In the genomic region with DNA sequence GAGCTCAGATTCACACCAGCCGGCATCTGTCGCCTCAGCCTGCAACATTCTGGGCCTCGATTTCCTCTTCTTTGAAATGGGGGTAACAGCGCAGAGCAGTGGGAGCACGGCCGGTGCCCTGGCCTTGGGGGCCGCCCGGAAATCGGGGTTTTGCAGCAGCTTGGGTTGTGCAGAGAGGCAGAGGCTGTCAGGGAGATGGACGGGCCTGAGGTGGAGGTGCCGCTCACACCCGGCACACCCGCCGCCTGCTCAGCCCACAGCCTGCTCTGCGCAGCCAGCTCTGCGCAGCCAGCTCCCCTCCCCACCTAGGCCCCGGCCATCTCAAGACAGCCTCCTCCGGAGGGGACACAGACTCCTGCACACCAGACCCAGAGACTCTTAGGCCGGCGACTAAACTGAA, we compare ENCODE assay signal across 36 cellular contexts.
"Had no signal": no experiment of that assay in that cellular context is flagged by ENCODE, and none has a peak within 500 bp of the region (broad histone marks: within the 10 kb centered on the region; RNA-seq: fewer than 3 reads in every experiment).

No MANE protein-coding gene starts in this region.

- H3K36me3 ChIP-seq: breast epithelium, MG63, Peyer's patch had no signal

- FAIRE-seq: astrocyte, TTC549 had no signal

- H3K27ac ChIP-seq: body of pancreas, breast epithelium, Peyer's patch, SJSA1 had no signal

- H3K27me3 ChIP-seq: body of pancreas, breast epithelium, MG63, Peyer's patch, SJSA1 had no signal

- H3K9me3 ChIP-seq: body of pancreas, breast epithelium, MG63, Peyer's patch, SJSA1, SK-N-SH had no signal

- DNase-seq: activated CD4-positive, alpha-beta T cell treated with anti-CD3 and anti-CD28 coated beads for 36 hours; activated CD4-positive, alpha-beta T cell treated with anti-CD3 and anti-CD28 coated beads, Interleukin-2, amount 10 ng/mL, durations not matched to agents 7 days and 5 days; activated CD4-positive, alpha-beta T cell treated with anti-CD3 and anti-CD28 coated beads, Interleukin-2, amount 50 U/mL, for 48 hours; activated CD8-positive, alpha-beta T cell treated with anti-CD3 and anti-CD28 coated beads, Interleukin-2, amount 10 ng/mL, durations not matched to agents 7 days and 5 days; activated naive CD4-positive, alpha-beta T cell; activated naive CD4-positive, alpha-beta T cell treated with anti-CD3 and anti-CD28 coated beads, Interleukin-2, amount 50 U/mL, for 16 hours; activated naive CD8-positive, alpha-beta T cell treated with anti-CD3 and anti-CD28 coated beads for 36 hours; activated T-cell treated with anti-CD3 and anti-CD28 coated beads, Interleukin-2, amount 50 U/mL, for 24 hours; amygdala; body of pancreas; Kasumi-1; KG1; MG63; NCI-H1048; NCI-H1105 treated with DMSO at 0.1 percent for 48 hours; NCI-H1436; NCI-H1694; NCI-H1930; NCI-H2081 treated with DMSO at 0.1 percent for 48 hours; NCI-H345; NCI-H524 treated with DMSO at 0.1 percent for 48 hours; NCI-H748 treated with DMSO at 0.1 percent for 48 hours; NK-92 treated with Interleukin-12 subunit alpha and Interleukin-12 subunit beta, amount 100 ng/mL, for 24 hours; PC-3; Peyer's patch; RPMI8226; SHP77 treated with DMSO at 0.1 percent for 48 hours; SK-N-SH had no signal

- H3K36me3 Mint-ChIP-seq: activated naive CD8-positive, alpha-beta T cell treated with anti-CD3 and anti-CD28 coated beads for 36 hours had no signal

- ATAC-seq: activated CD4-positive, alpha-beta T cell treated with anti-CD3 and anti-CD28 coated beads for 36 hours; activated CD4-positive, CD25-positive, alpha-beta regulatory T cell treated with anti-CD3 and anti-CD28 coated beads, Interleukin-2, amount 50 U/mL, for 24 hours; activated CD8-positive, alpha-beta T cell treated with anti-CD3 and anti-CD28 coated beads, Interleukin-2, amount 10 ng/mL, durations not matched to agents 7 days and 5 days; body of pancreas; PC-3 had no signal

- H3K9me3 Mint-ChIP-seq: activated CD4-positive, alpha-beta T cell treated with anti-CD3 and anti-CD28 coated beads, Interleukin-2, amount 10 ng/mL, durations not matched to agents 7 days and 5 days; activated naive CD8-positive, alpha-beta T cell treated with anti-CD3 and anti-CD28 coated beads for 36 hours; activated T-cell treated with anti-CD3 and anti-CD28 coated beads, Interleukin-2, amount 50 U/mL, for 24 hours; activated T-helper 2 cell treated with anti-CD3 and anti-CD28 coated beads, Interferon-gamma antibody, Interleukin-2, Interleukin-4, amounts not matched to agents 10 μg/mL and 5 μg/mL and 100 μg/mL, durations not matched to agents 14 hours and 24 hours and 36 hours; T-helper 1 cell treated with Interleukin-12 subunit alpha and Interleukin-12 subunit beta and Interleukin-4 antibody, amounts not matched to agents 30 μg/mL and 1 μg/mL, for 36 hours; T-helper 2 cell treated with Interferon-gamma antibody and Interleukin-4, amounts not matched to agents 5 μg/mL and 100 μg/mL, for 36 hours had no signal

- H3K4me2 ChIP-seq: SK-N-SH had no signal

- H3K27ac Mint-ChIP-seq: activated CD4-positive, alpha-beta T cell treated with anti-CD3 and anti-CD28 coated beads for 36 hours; activated CD8-positive, alpha-beta T cell treated with anti-CD3 and anti-CD28 coated beads, Interleukin-2, amount 10 ng/mL, durations not matched to agents 7 days and 5 days; activated naive CD8-positive, alpha-beta T cell treated with anti-CD3 and anti-CD28 coated beads for 36 hours; activated T-cell treated with anti-CD3 and anti-CD28 coated beads, Interleukin-2, amount 50 U/mL, for 24 hours; activated T-helper 2 cell treated with anti-CD3 and anti-CD28 coated beads, Interferon-gamma antibody, Interleukin-2, Interleukin-4, amounts not matched to agents 10 μg/mL and 5 μg/mL and 100 μg/mL, durations not matched to agents 14 hours and 24 hours and 36 hours; T-helper 1 cell treated with Interleukin-12 subunit alpha and Interleukin-12 subunit beta and Interleukin-4 antibody, amounts not matched to agents 30 μg/mL and 1 μg/mL, for 36 hours; T-helper 2 cell treated with Interferon-gamma antibody and Interleukin-4, amounts not matched to agents 5 μg/mL and 100 μg/mL, for 36 hours had no signal

- H3K4me1 ChIP-seq: body of pancreas, breast epithelium had no signal

- H3K4me3 ChIP-seq: body of pancreas, breast epithelium, MG63, Peyer's patch, SJSA1 had no signal

- H3K4me3 Mint-ChIP-seq: activated CD4-positive, alpha-beta T cell treated with anti-CD3 and anti-CD28 coated beads for 36 hours; activated CD4-positive, alpha-beta T cell treated with anti-CD3 and anti-CD28 coated beads, Interleukin-2, amount 10 ng/mL, durations not matched to agents 7 days and 5 days; activated CD8-positive, alpha-beta T cell treated with anti-CD3 and anti-CD28 coated beads, Interleukin-2, amount 10 ng/mL, durations not matched to agents 7 days and 5 days; activated naive CD8-positive, alpha-beta T cell treated with anti-CD3 and anti-CD28 coated beads for 36 hours; activated T-cell treated with anti-CD3 and anti-CD28 coated beads, Interleukin-2, amount 50 U/mL, for 24 hours; T-helper 1 cell treated with Interleukin-12 subunit alpha and Interleukin-12 subunit beta and Interleukin-4 antibody, amounts not matched to agents 30 μg/mL and 1 μg/mL, for 36 hours; T-helper 2 cell treated with Interferon-gamma antibody and Interleukin-4, amounts not matched to agents 5 μg/mL and 100 μg/mL, for 36 hours had no signal

- H3K9ac ChIP-seq: SK-N-SH had no signal
